In genomic region chr4:10873809-10874208, GRCh38 we compare ENCODE assay signal across 26 cellular contexts.
"Had no signal": no experiment of that assay in that cellular context is flagged by ENCODE, and none has a peak within 500 bp of the region (broad histone marks: within the 10 kb centered on the region; RNA-seq: fewer than 3 reads in every experiment).

No MANE protein-coding gene starts in this region.

- DNase-seq: colonic mucosa; cortex of kidney; effector CD8-positive, alpha-beta T cell; effector memory CD8-positive, alpha-beta T cell; endodermal cell; erythroblast; esophagus squamous epithelium; foreskin fibroblast; foreskin melanocyte; gastrocnemius medialis; glutamatergic neuron; head of caudate nucleus; heart right ventricle; hippocampal formation; left cardiac atrium; left lung; left ventricle myocardium superior; lower lobe of right lung; mesenchymal stem cell; mucosa of descending colon; naive B cell had no signal

- H3K4me3 ChIP-seq: colonic mucosa, esophagus squamous epithelium, gastrocnemius medialis, heart right ventricle, left lung, lower lobe of right lung, mucosa of descending colon had no signal

- H3K36me3 ChIP-seq: colonic mucosa, esophagus squamous epithelium, gastrocnemius medialis, heart right ventricle, left lung, lower lobe of right lung had no signal

- FAIRE-seq: endometrium, islet of Langerhans, keratinocyte had no signal

- H3K4me1 ChIP-seq: colonic mucosa, esophagus squamous epithelium, gastrocnemius medialis, heart right ventricle, left lung, lower lobe of right lung had no signal

- ATAC-seq: effector memory CD8-positive, alpha-beta T cell; esophagus mucosa; gastrocnemius medialis; heart right ventricle; left cardiac atrium; left lung; left ventricle myocardium superior; lower lobe of right lung; mucosa of descending colon had no signal

- H3K9me3 ChIP-seq: colonic mucosa, esophagus squamous epithelium, gastrocnemius medialis, left lung, lower lobe of right lung, mucosa of descending colon had no signal

- H3K27me3 ChIP-seq: colonic mucosa, esophagus squamous epithelium, gastrocnemius medialis, left lung had no signal

- H3K27ac ChIP-seq: colonic mucosa, epithelial cell of prostate, esophagus squamous epithelium, gastrocnemius medialis, heart right ventricle, left lung, lower lobe of right lung had no signal
